In genomic region chr11:134045799-134046635, GRCh38 we compare ENCODE assay signal across 8 cellular contexts. TPM values are rescaled to one million over a fixed set of nuclear protein-coding genes. Genes with fewer than 3 reads are reported as not detected.
A peak's percentile ranks its signal among the peaks of the same experiment; 100 is the strongest.
DNase-seq lines count a peak whose midpoint lies in the region; ATAC-seq, FAIRE-seq and TF ChIP-seq lines count a peak whose summit lies in the region.

No MANE protein-coding gene starts in this region.

- no peak overlapping the region for H3K4me3 ChIP-seq in astrocyte of the spinal cord (ENCODE audit: low read depth, low read length)
- H3K4me3 ChIP-seq in naive thymus-derived CD4-positive, alpha-beta T cell (ENCODE audit: low read length), result no peak overlapping the region

- peak overlapping the region in 1 of 9 donors; percentile 10 for H3K27ac Mint-ChIP-seq in naive thymus-derived CD4-positive, alpha-beta T cell
- no peak overlapping the region for H3K27ac Mint-ChIP-seq in activated T-helper 1 cell treated with anti-CD3 and anti-CD28 coated beads, Interleukin-12 subunit alpha, Interleukin-12 subunit beta, Interleukin-2, Interleukin-4 antibody, amounts not matched to agents 30 ng/mL and 10 ng/mL and 1 ng/mL, durations not matched to agents 14 hours and 24 hours and 36 hours

- no peaks in the 10 kb centered on the region for H3K9me3 ChIP-seq in naive thymus-derived CD4-positive, alpha-beta T cell (ENCODE audit: control insufficient read depth in 2 of 3, low read length in 3 of 3)

- TF ChIP-seq CTCF in D721Med (IDR thresholded peaks at IDR 0.05; ENCODE audit: insufficient read depth, missing control alignments) (peak; percentile 83), astrocyte of the spinal cord (IDR thresholded peaks at IDR 0.05; ENCODE audit: low read depth, low read length) (peak; percentile 44)

- H3K4me1 ChIP-seq in naive thymus-derived CD4-positive, alpha-beta T cell (ENCODE audit: control insufficient read depth in 2 of 2, insufficient read depth in 2 of 2, low read length in 2 of 2), result peaks cover 4% of the 10 kb centered on the region in 2 donors

- POLR2A ChIA-PET in naive thymus-derived CD4-positive, alpha-beta T cell (lab: Charles Lee), result interaction anchor here (0.6 to 1.2 kb wide), 4 partner anchors 9 to 96 kb away, joined by 3 to 5 read pairs (median 3); no protein-coding TSS in a partner anchor

- ATAC-seq in naive thymus-derived CD4-positive, alpha-beta T cell, result peak; percentile 39
- no peak for ATAC-seq in HG02981 (IDR thresholded peaks at IDR 0.05; ENCODE audit: unreplicated experiment)

- in situ Hi-C loops in astrocyte of the spinal cord (cut with HindIII; ENCODE audit: low sequenced_read_pairs), result no loop called here

- peaks cover 8 to 26% (median 21%) of the 10 kb centered on the region in 5 donors for H3K27me3 Mint-ChIP-seq in naive thymus-derived CD4-positive, alpha-beta T cell
- peaks cover 18% of the 10 kb centered on the region for H3K27me3 Mint-ChIP-seq in activated T-helper 1 cell treated with anti-CD3 and anti-CD28 coated beads, Interleukin-12 subunit alpha, Interleukin-12 subunit beta, Interleukin-2, Interleukin-4 antibody, amounts not matched to agents 30 ng/mL and 10 ng/mL and 1 ng/mL, durations not matched to agents 14 hours and 24 hours and 36 hours (ENCODE audit: insufficient read depth)

- no peaks in the 10 kb centered on the region for H3K36me3 ChIP-seq in naive thymus-derived CD4-positive, alpha-beta T cell (ENCODE audit: control insufficient read depth in 2 of 3, insufficient read depth in 3 of 3, low read length in 3 of 3)

- peak overlapping the region in 1 of 10 donors; percentile 38 for H3K4me3 Mint-ChIP-seq in naive thymus-derived CD4-positive, alpha-beta T cell
- no peak overlapping the region for H3K4me3 Mint-ChIP-seq in activated T-helper 1 cell treated with anti-CD3 and anti-CD28 coated beads, Interleukin-12 subunit alpha, Interleukin-12 subunit beta, Interleukin-2, Interleukin-4 antibody, amounts not matched to agents 30 ng/mL and 10 ng/mL and 1 ng/mL, durations not matched to agents 14 hours and 24 hours and 36 hours

- no peak overlapping the region for H3K27ac ChIP-seq in naive thymus-derived CD4-positive, alpha-beta T cell (ENCODE audit: low read depth, low read length)

- H3K36me3 Mint-ChIP-seq in naive thymus-derived CD4-positive, alpha-beta T cell, result no peaks in the 10 kb centered on the region
- H3K36me3 Mint-ChIP-seq in activated T-helper 1 cell treated with anti-CD3 and anti-CD28 coated beads, Interleukin-12 subunit alpha, Interleukin-12 subunit beta, Interleukin-2, Interleukin-4 antibody, amounts not matched to agents 30 ng/mL and 10 ng/mL and 1 ng/mL, durations not matched to agents 14 hours and 24 hours and 36 hours (ENCODE audit: low read depth), result no peaks in the 10 kb centered on the region

- DNase-seq in D721Med (ENCODE audit: insufficient read length, low spot score) (no peak), NCI-H1694 (lab: John Stamatoyannopoulos, UW) (peak; percentile 22), astrocyte of the spinal cord (ENCODE audit: low read depth, low spot score) (no peak), NCI-H2227 treated with DMSO at 0.1 percent for 48 hours (lab: John Stamatoyannopoulos, UW) (no peak)
- peak in 4 of 9 donors; percentile 40 to 43 (median 40) for DNase-seq in naive thymus-derived CD4-positive, alpha-beta T cell
- no peak for DNase-seq in activated T-helper 1 cell treated with anti-CD3 and anti-CD28 coated beads, Interleukin-12 subunit alpha, Interleukin-12 subunit beta, Interleukin-2, Interleukin-4 antibody, amounts not matched to agents 30 ng/mL and 10 ng/mL and 1 ng/mL, durations not matched to agents 14 hours and 24 hours and 36 hours (ENCODE audit: low spot score)
- DNase-seq in activated effector memory CD4-positive, alpha-beta T cell treated with anti-CD3 and anti-CD28 coated beads, Interleukin-2, amount 50 U/mL, for 16 hours, result no peak

- FAIRE-seq in D721Med (lab: Jason Lieb, UNC), result no peak

- CTCF ChIA-PET in naive thymus-derived CD4-positive, alpha-beta T cell (lab: Charles Lee), result interaction anchor here (1.2 to 3.4 kb wide), 3 partner anchors 26 to 118 kb away, joined by 3 to 29 read pairs (median 8); no protein-coding TSS in a partner anchor

- H3K9me3 Mint-ChIP-seq in naive thymus-derived CD4-positive, alpha-beta T cell, result no peaks in the 10 kb centered on the region
- H3K9me3 Mint-ChIP-seq in activated T-helper 1 cell treated with anti-CD3 and anti-CD28 coated beads, Interleukin-12 subunit alpha, Interleukin-12 subunit beta, Interleukin-2, Interleukin-4 antibody, amounts not matched to agents 30 ng/mL and 10 ng/mL and 1 ng/mL, durations not matched to agents 14 hours and 24 hours and 36 hours, result no peaks in the 10 kb centered on the region

- intact Hi-C loops in naive thymus-derived CD4-positive, alpha-beta T cell (cut with micrococcal nuclease), result loop anchor here (1.0 kb wide), 2 partner anchors 79 to 119 kb away; no protein-coding TSS in a partner anchor
- intact Hi-C loops in activated T-helper 1 cell treated with anti-CD3 and anti-CD28 coated beads, Interleukin-12 subunit alpha, Interleukin-12 subunit beta, Interleukin-2, Interleukin-4 antibody, amounts not matched to agents 30 ng/mL and 10 ng/mL and 1 ng/mL, durations not matched to agents 14 hours and 24 hours and 36 hours (cut with micrococcal nuclease), result no loop called here

- peaks cover 0 to 14% (median 9%) of the 10 kb centered on the region in 7 donors for H3K4me1 Mint-ChIP-seq in naive thymus-derived CD4-positive, alpha-beta T cell
- H3K4me1 Mint-ChIP-seq in activated T-helper 1 cell treated with anti-CD3 and anti-CD28 coated beads, Interleukin-12 subunit alpha, Interleukin-12 subunit beta, Interleukin-2, Interleukin-4 antibody, amounts not matched to agents 30 ng/mL and 10 ng/mL and 1 ng/mL, durations not matched to agents 14 hours and 24 hours and 36 hours (ENCODE audit: low read depth), result peaks cover 6% of the 10 kb centered on the region

- H3K27me3 ChIP-seq in naive thymus-derived CD4-positive, alpha-beta T cell (ENCODE audit: control insufficient read depth in 2 of 2, insufficient read depth in 2 of 2, low read length in 2 of 2), result peaks cover 0 to 3% of the 10 kb centered on the region in 2 donors

RNA-seq across cellular contexts. Expression of gene JAM3, which starts 22.9 kb away (rescaled TPM):
- total RNA-seq in naive thymus-derived CD4-positive, alpha-beta T cell, result 1 to 10 TPM; 4.8 to 8.2 (median 6.3) TPM
- polyA plus RNA-seq in naive thymus-derived CD4-positive, alpha-beta T cell, result 1 to 10 TPM; 5.7 to 6.0 TPM
- 3.5 and 3.9 TPM in 2 replicates for total RNA-seq in activated T-helper 1 cell treated with anti-CD3 and anti-CD28 coated beads, Interleukin-12 subunit alpha, Interleukin-12 subunit beta, Interleukin-2, Interleukin-4 antibody, amounts not matched to agents 30 ng/mL and 10 ng/mL and 1 ng/mL, durations not matched to agents 14 hours and 24 hours and 36 hours
